Comparison of ENCODE assay signal across 30 cellular contexts in the genomic region with DNA sequence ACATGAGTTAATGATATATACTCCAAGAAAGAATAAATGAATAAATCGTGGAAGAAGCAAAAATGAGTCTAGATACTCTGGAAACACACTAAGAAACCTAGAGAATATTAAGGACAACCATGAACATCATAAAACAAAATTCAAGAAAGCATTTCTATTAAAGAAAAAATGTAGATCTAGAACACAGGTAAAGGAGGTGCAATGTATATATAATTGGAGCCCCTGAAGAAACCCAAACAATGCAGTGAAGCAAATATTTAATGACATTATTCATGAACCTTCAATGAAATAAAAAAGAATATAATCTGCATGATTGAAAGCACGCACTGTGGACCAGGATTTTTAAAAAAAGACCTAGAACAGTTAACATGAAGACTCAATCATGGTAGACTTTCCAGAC.
"Had no signal": no experiment of that assay in that cellular context is flagged by ENCODE, and none has a peak within 500 bp of the region (broad histone marks: within the 10 kb centered on the region; RNA-seq: fewer than 3 reads in every experiment).

No MANE protein-coding gene starts in this region.

- FAIRE-seq: urothelium cell line had no signal

- H3K27ac Mint-ChIP-seq: natural killer cell; nephron; neural progenitor cell; progenitor cell of endocrine pancreas; stimulated activated naive B cell treated with anti-CD40 and anti-IgM and Interleukin-4, amounts not matched to agents 10 μg/mL and 1 μg/mL and 100 μg/mL, for 72 hours; stimulated activated naive CD8-positive, alpha-beta T cell treated with anti-CD3 and anti-CD28 coated beads, Interleukin-15, Interleukin-2, amounts not matched to agents 100 ng/mL and 50 ng/mL, for 24 hours had no signal

- ATAC-seq: natural killer cell; psoas muscle; right cardiac atrium; sciatic nerve; stimulated activated naive B cell treated with anti-CD40 and anti-IgM and Interleukin-4, amounts not matched to agents 10 μg/mL and 1 μg/mL and 100 μg/mL, for 72 hours had no signal

- H3K9me3 ChIP-seq: ovary, thoracic aorta, thyroid gland had no signal

- H2AFZ ChIP-seq: neural progenitor cell, parathyroid adenoma had no signal

- H3K36me3 ChIP-seq: neural progenitor cell, ovary, spleen, stomach, thoracic aorta, thyroid gland, tibial nerve, upper lobe of left lung, vagina had no signal

- H3K36me3 Mint-ChIP-seq: natural killer cell; stimulated activated naive B cell treated with anti-CD40 and anti-IgM and Interleukin-4, amounts not matched to agents 10 μg/mL and 1 μg/mL and 100 μg/mL, for 72 hours had no signal

- H3K4me3 ChIP-seq: neural progenitor cell, ovary, psoas muscle, skin epidermis, smooth muscle cell, spleen, stomach, thoracic aorta, thyroid gland, tibial nerve, upper lobe of left lung, vagina had no signal

- H3K4me2 ChIP-seq: neural progenitor cell, smooth muscle cell had no signal

- H3K4me1 Mint-ChIP-seq: natural killer cell; nephron; stimulated activated naive B cell treated with anti-CD40 and anti-IgM and Interleukin-4, amounts not matched to agents 10 μg/mL and 1 μg/mL and 100 μg/mL, for 72 hours had no signal

- H3K27me3 ChIP-seq: neural progenitor cell, ovary, spleen, stomach, thyroid gland, tibial nerve, upper lobe of left lung, vagina had no signal

- H3K27ac ChIP-seq: neural progenitor cell, ovary, parathyroid adenoma, psoas muscle, skin epidermis, spleen, stomach, thoracic aorta, thyroid gland, tibial nerve, upper lobe of left lung, vagina had no signal

- H3K4me1 ChIP-seq: parathyroid adenoma, psoas muscle, spleen, stomach, thyroid gland, tibial nerve, upper lobe of left lung, vagina had no signal

- H3K9ac ChIP-seq: neural progenitor cell, parathyroid adenoma had no signal

- H3K27me3 Mint-ChIP-seq: progenitor cell of endocrine pancreas; stimulated activated naive B cell treated with anti-CD40 and anti-IgM and Interleukin-4, amounts not matched to agents 10 μg/mL and 1 μg/mL and 100 μg/mL, for 72 hours had no signal

- H3K79me2 ChIP-seq: parathyroid adenoma had no signal

- H3K4me3 Mint-ChIP-seq: natural killer cell; nephron; neural progenitor cell; stimulated activated naive B cell treated with anti-CD40 and anti-IgM and Interleukin-4, amounts not matched to agents 10 μg/mL and 1 μg/mL and 100 μg/mL, for 72 hours; stimulated activated naive CD8-positive, alpha-beta T cell treated with anti-CD3 and anti-CD28 coated beads, Interleukin-15, Interleukin-2, amounts not matched to agents 100 ng/mL and 50 ng/mL, for 24 hours had no signal

- DNase-seq: natural killer cell; occipital lobe; ovary; posterior cingulate gyrus; psoas muscle; right cardiac atrium; spleen; stimulated activated CD4-positive, alpha-beta T cell treated with anti-CD3 and anti-CD28 coated beads, Interleukin-12 subunit alpha, Interleukin-12 subunit beta, amount 100 ng/mL, for 4 hours; stimulated activated CD4-positive, alpha-beta T cell treated with anti-CD3 and anti-CD28 coated beads, Interleukin-1b, Interleukin-23, amount 100 ng/mL, for 48 hours; stimulated activated CD4-positive, alpha-beta T cell treated with anti-CD3 and anti-CD28 coated beads, Interleukin-4, amount 100 ng/mL, for 1 hour; stimulated activated CD4-positive, alpha-beta T cell treated with anti-CD3 and anti-CD28 coated beads, Interleukin-4, amount 100 ng/mL, for 4 hours; stimulated activated CD8-positive, alpha-beta memory T cell treated with anti-CD3 and anti-CD28 coated beads, Interleukin-4, amount 100 ng/mL, for 48 hours; stimulated activated naive B cell treated with anti-CD40 and anti-IgM and Interleukin-4, amounts not matched to agents 10 μg/mL and 1 μg/mL and 100 μg/mL, for 72 hours; stimulated activated naive CD4-positive, alpha-beta T cell treated with Interleukin-2 at 50 U/mL for 16 hours; stomach; thyroid gland; trophoblast cell; upper lobe of left lung had no signal
